ENCODE assay signal across 7 cellular contexts in the genomic region with DNA sequence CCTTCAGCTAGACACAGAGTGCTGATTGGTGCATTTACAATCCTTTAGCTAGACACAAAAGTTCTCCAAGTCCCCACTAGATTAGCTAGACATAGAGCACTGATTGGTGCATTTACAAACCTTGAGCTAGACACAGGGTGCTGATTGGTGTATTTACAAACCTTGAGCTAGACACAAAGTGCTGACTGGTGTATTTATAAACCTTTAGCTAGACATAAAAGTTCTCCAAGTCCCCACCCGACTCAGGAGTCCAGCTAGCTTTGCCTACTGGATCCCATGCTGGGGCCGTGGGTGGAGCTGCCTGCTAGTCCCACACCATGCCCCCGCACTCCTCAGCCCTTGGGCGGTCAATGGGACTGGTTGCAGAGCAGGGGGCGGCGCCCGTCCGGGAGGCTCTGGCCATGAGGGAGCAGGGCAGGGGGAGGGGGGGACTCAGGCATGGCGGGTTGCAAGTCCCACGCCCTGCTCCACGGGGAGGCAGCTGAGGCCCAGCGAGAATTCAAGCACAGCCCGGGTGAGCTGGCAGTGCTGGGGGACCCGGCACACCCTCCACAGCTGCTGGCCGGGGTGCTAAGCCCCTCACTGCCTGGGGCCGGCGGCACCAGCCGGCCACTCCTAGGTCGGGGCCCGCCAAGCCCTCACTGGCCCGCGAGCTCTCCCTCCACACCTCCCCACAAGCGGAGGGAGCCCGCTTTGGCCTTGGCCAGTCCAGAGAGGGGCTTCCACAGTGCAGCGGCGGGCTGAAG. TPM values are rescaled to one million over a fixed set of nuclear protein-coding genes. Genes with fewer than 3 reads are reported as not detected.
DNase-seq lines count a peak whose midpoint lies in the region; ATAC-seq, FAIRE-seq and TF ChIP-seq lines count a peak whose summit lies in the region.
"Not testable (repeated sequence)": the region's sequence is repeated elsewhere in the genome, so short reads cannot be mapped to it uniquely, and the experiment has no call there.

No MANE protein-coding gene starts in this region.

- dilution Hi-C loops in IMR-90 (cut with HindIII; ENCODE audit: low sequenced_read_pairs, unreplicated experiment), result loop anchor here (25.0 kb wide), 1 partner anchor 262 kb away; a partner anchor contains a TSS

- H3K14ac ChIP-seq in IMR-90 (replicated peaks; ENCODE audit: low read depth, low read length), result not testable (repeated sequence)

- not testable (repeated sequence) for H3K9me1 ChIP-seq in IMR-90 (ENCODE audit: insufficient read depth, low read length)

- not testable (repeated sequence) for FAIRE-seq in A549 (lab: Jason Lieb, UNC)

- CTCF ChIA-PET in A549 (lab: Yijun Ruan, JAX), result interaction anchor here (0.8 to 2.8 kb wide), 6 partner anchors 11 to 951 kb away, joined by 3 to 16 read pairs (median 4); a partner anchor contains a TSS
- CTCF ChIA-PET in IMR-90 (lab: Yijun Ruan, JAX), result not testable (repeated sequence)

- not testable (repeated sequence) for H2BK15ac ChIP-seq in IMR-90 (ENCODE audit: low read depth, low read length)

- not testable (repeated sequence) for H3K27me3 Mint-ChIP-seq in T-helper 17 cell; endodermal cell (ENCODE audit: insufficient read depth)

- not testable (repeated sequence) for H3K4me2 ChIP-seq in A549; IMR-90 (ENCODE audit: low read depth, low read length)

- not testable (repeated sequence) for H2AFZ ChIP-seq in IMR-90 (replicated peaks; ENCODE audit: low read length, poor library complexity)

- H3K4me1 ChIP-seq in A549 (peaks cover 26% of the 10 kb centered on the region), lower lobe of right lung (peaks cover 16% of the 10 kb centered on the region)
- H3K4me1 ChIP-seq in IMR-90 (ENCODE audit: control insufficient read depth, insufficient read depth, low read length); endodermal cell (ENCODE audit: control insufficient read depth, insufficient read depth, low read length): not testable (repeated sequence)

- POLR2A ChIA-PET in A549 (lab: Yijun Ruan, JAX), result interaction anchor here (1.1 kb wide), 1 partner anchor 16 kb away, joined by 4 read pairs; a partner anchor contains a TSS
- POLR2A ChIA-PET in IMR-90 (lab: Charles Lee; ENCODE audit: unreplicated experiment), result not testable (repeated sequence)

- not testable (repeated sequence) for H3K27me3 ChIP-seq in IMR-90 (ENCODE audit: control insufficient read depth, insufficient read depth, low read length); endodermal cell (ENCODE audit: control insufficient read depth, insufficient read depth, low read length, poor library complexity, severe bottlenecking); lower lobe of right lung (ENCODE audit: low read depth)

- not testable (repeated sequence) for H3K4ac ChIP-seq in IMR-90 (ENCODE audit: low read depth, low read length)

- H3K4me1 Mint-ChIP-seq in T-helper 17 cell, result peaks cover 50% of the 10 kb centered on the region
- H3K4me1 Mint-ChIP-seq in endodermal cell, result peaks cover 17% of the 10 kb centered on the region

- H3K4me3 Mint-ChIP-seq in T-helper 17 cell, endodermal cell: not testable (repeated sequence)

- not testable (repeated sequence) for H2AK9ac ChIP-seq in IMR-90 (replicated peaks; ENCODE audit: low read depth, low read length, poor library complexity)

- 94% methylated on average over 17 of the region's 26 CpGs for WGBS in A549 (ENCODE audit: missing lambda C conversion rate)
- 100% methylated on average over 7 of the region's 26 CpGs; no CpG with 5 or more reads in 1 of the 2 experiments for WGBS in IMR-90 (ENCODE audit: extremely low coverage in 2 of 2, insufficient read length in 1 of 2), 2 experiments
- 91 to 98% methylated on average over 9 to 26 of the region's 26 CpGs for WGBS in endodermal cell (ENCODE audit: insufficient coverage in 1 of 2, insufficient read length in 1 of 2), 2 experiments

- intact Hi-C loops in IMR-90 (cut with micrococcal nuclease), result not testable (repeated sequence)
- intact Hi-C loops in lower lobe of right lung (cut with DNase I), result loop anchor here (10.0 kb wide), 1 partner anchor 214 kb away; no protein-coding TSS in a partner anchor

- not testable (repeated sequence) for H3K56ac ChIP-seq in IMR-90 (ENCODE audit: extremely low read depth, insufficient read depth, low read length)

- not testable (repeated sequence) for H4K8ac ChIP-seq in IMR-90 (ENCODE audit: low read depth in 2 of 2, low read length in 2 of 2)

- not testable (repeated sequence) for H3K9me3 ChIP-seq in A549; IMR-90 (ENCODE audit: control insufficient read depth, insufficient read depth, low read length); T-helper 17 cell (ENCODE audit: control insufficient read depth, low read length, poor library complexity, severe bottlenecking); endodermal cell (ENCODE audit: control insufficient read depth, low read length); lower lobe of right lung

- H3K36me3 ChIP-seq in IMR-90 (ENCODE audit: control insufficient read depth, insufficient read depth, low read length) (peaks cover 15% of the 10 kb centered on the region), endodermal cell (ENCODE audit: control insufficient read depth, insufficient read depth, low read length) (peaks cover 19% of the 10 kb centered on the region), lower lobe of right lung (peaks cover 17% of the 10 kb centered on the region)

- in situ Hi-C loops in IMR-90 (cut with MboI; ENCODE audit: low sequenced_read_pairs), result not testable (repeated sequence)

- peak overlapping the region in 1 of 2 experiments; percentile 54; a peak in 2 of 6 replicates for H3K27ac ChIP-seq in A549
- not testable (repeated sequence) for H3K27ac ChIP-seq in IMR-90 (ENCODE audit: insufficient read depth, low read length); endodermal cell (ENCODE audit: low read depth, low read length); lower lobe of right lung

- H3K4me3 ChIP-seq in A549; IMR-90 (ENCODE audit: insufficient read depth, low read depth, low read length); endodermal cell (ENCODE audit: low read length); lower lobe of right lung: not testable (repeated sequence)

- H2BK20ac ChIP-seq in IMR-90 (ENCODE audit: low read depth, low read length), result not testable (repeated sequence)

- not testable (repeated sequence) for ATAC-seq in A549; IMR-90 (ENCODE audit: low read depth); T-helper 17 cell
- peak; percentile 7 to 42 for ATAC-seq in lower lobe of right lung

- H3K9ac ChIP-seq in IMR-90 (ENCODE audit: low read depth, low read length); endodermal cell (ENCODE audit: extremely low read depth, low read length, poor library complexity, severe bottlenecking): not testable (repeated sequence)

- DNase-seq in A549 (ENCODE audit: low read depth in 1 of 2, low spot score in 1 of 2); IMR-90; T-helper 17 cell; lower lobe of right lung: not testable (repeated sequence)
- DNase-seq in activated T-cell treated with anti-CD3 and anti-CD28 coated beads, Interleukin-2, amount 50 U/mL, for 1 hour, result peak; percentile 17
- DNase-seq in endodermal cell, result peak; percentile 57
- DNase-seq in stimulated activated CD8-positive, alpha-beta memory T cell treated with anti-CD3 and anti-CD28 coated beads, Interleukin-4, amount 100 ng/mL, for 48 hours, result peak; percentile 17

- not testable (repeated sequence) for TF ChIP-seq RAD21 in A549 (conservative IDR thresholded peaks at IDR 0.05 in 1 of 2, IDR thresholded peaks at IDR 0.05 in 1 of 2); IMR-90 (IDR thresholded peaks at IDR 0.05; ENCODE audit: low read length)

- not testable (repeated sequence) for H2BK120ac ChIP-seq in IMR-90 (ENCODE audit: low read depth, low read length)

- H3K79me1 ChIP-seq in IMR-90 (ENCODE audit: low read depth in 1 of 2, low read length in 2 of 2), result peaks cover 22 to 56% of the 10 kb centered on the region in 2 experiments

- H2AK5ac ChIP-seq in IMR-90 (ENCODE audit: low read depth, low read length), result not testable (repeated sequence)

- H4K5ac ChIP-seq in IMR-90 (ENCODE audit: low read depth, low read length), result not testable (repeated sequence)

- H2BK5ac ChIP-seq in IMR-90 (ENCODE audit: low read depth, low read length, poor library complexity, severe bottlenecking), result not testable (repeated sequence)

- not testable (repeated sequence) for H3K36me3 Mint-ChIP-seq in T-helper 17 cell (ENCODE audit: low read depth)
- H3K36me3 Mint-ChIP-seq in endodermal cell (ENCODE audit: low read depth), result peaks cover 75% of the 10 kb centered on the region

- peaks cover 26% of the 10 kb centered on the region for H4K20me1 ChIP-seq in IMR-90 (ENCODE audit: insufficient read depth, low read length)

- H3K18ac ChIP-seq in IMR-90 (ENCODE audit: low read depth, low read length), result not testable (repeated sequence)

- TF ChIP-seq CTCF in A549 (IDR thresholded peaks at IDR 0.05); IMR-90 (conservative IDR thresholded peaks at IDR 0.05; ENCODE audit: low read depth, low read length); endodermal cell (conservative IDR thresholded peaks at IDR 0.05); lower lobe of right lung (IDR thresholded peaks at IDR 0.05): not testable (repeated sequence)

- TF ChIP-seq POLR2A in A549 (IDR thresholded peaks at IDR 0.05; ENCODE audit: low read length); IMR-90 (IDR thresholded peaks at IDR 0.05; ENCODE audit: low read depth, low read length): not testable (repeated sequence)

- TF ChIP-seq EP300 in A549 (IDR thresholded peaks at IDR 0.05), result not testable (repeated sequence)

- not testable (repeated sequence) for H3K23ac ChIP-seq in IMR-90 (ENCODE audit: low read depth, low read length)

- not testable (repeated sequence) for H4K91ac ChIP-seq in IMR-90 (ENCODE audit: insufficient read depth, low read depth, low read length)

- H3K9me3 Mint-ChIP-seq in endodermal cell, result peaks cover 42% of the 10 kb centered on the region

- peak overlapping the region; percentile 79 for H3K27ac Mint-ChIP-seq in T-helper 17 cell
- H3K27ac Mint-ChIP-seq in endodermal cell, result not testable (repeated sequence)

- not testable (repeated sequence) for BruUV-seq in IMR-90 (replicated peaks; lab: Mats Ljungman, UMichigan)

RNA-seq across cellular contexts. Expression of a gene that starts 15.9 kb away (rescaled TPM):
- polyA plus RNA-seq in A549 (2011; rRNA removed), result 15.5 and 16.0 TPM in 2 replicates
- 13.3 and 15.5 TPM in 2 replicates for polyA plus RNA-seq in A549 (2012; cell fraction: cytosol; rRNA removed)
- polyA plus RNA-seq in A549 (2012; cell fraction: nucleus; rRNA removed), result 6.6 and 8.3 TPM in 2 replicates
- 23.5 to 27.6 TPM (median 25.2 TPM) in 3 replicates for polyA plus RNA-seq in A549 (2017; fragmentation: RNase III; extraction: RNeasy Plus Mini Kit Qiagen cat#74134 plus additional on column Dnase treatment)
- 21.8 and 26.0 TPM in 2 replicates for polyA minus RNA-seq in A549 (2011; rRNA and poly(A)+ RNA removed)
- total RNA-seq in IMR-90 (2012; rRNA removed), result 10.2 and 12.2 TPM in 2 replicates
- 7.2 and 8.6 TPM in 2 replicates for polyA plus RNA-seq in IMR-90 (2012; rRNA removed)
- polyA plus RNA-seq in IMR-90 (2012; cell fraction: cytosol; rRNA removed), result 10.9 and 17.8 TPM in 2 replicates
- polyA plus RNA-seq in IMR-90 (2012; cell fraction: nucleus; rRNA removed; ENCODE audit: low replicate concordance), result 3.6 and 4.0 TPM in 2 replicates
- total RNA-seq in T-helper 17 cell, result 10 to 100 TPM; 23.2 to 24.5 TPM
- 10 to 100 TPM; 16.2 to 19.3 TPM for total RNA-seq in endodermal cell
- 14.1 TPM for polyA plus RNA-seq in endodermal cell (2013, experiment 1 of 2)
- 17.1 TPM for polyA plus RNA-seq in endodermal cell (2013, experiment 2 of 2)
- 12.7 TPM for total RNA-seq in lower lobe of right lung

RNA-seq across cellular contexts. Expression of a gene that starts 16.2 kb away (rescaled TPM):
- polyA plus RNA-seq in A549 (2011; rRNA removed) (52.0 and 74.9 TPM in 2 replicates), A549 (2017; fragmentation: RNase III; extraction: RNeasy Plus Mini Kit Qiagen cat#74134 plus additional on column Dnase treatment) (28.5 to 31.0 TPM (median 29.3 TPM) in 3 replicates), IMR-90 (2012; rRNA removed) (7.6 and 8.3 TPM in 2 replicates)
- polyA plus RNA-seq in A549 (2012; cell fraction: cytosol; rRNA removed), result 10.5 and 13.0 TPM in 2 replicates
- polyA plus RNA-seq in A549 (2012; cell fraction: nucleus; rRNA removed), result 15.4 and 18.5 TPM in 2 replicates
- polyA minus RNA-seq in A549 (2011; rRNA and poly(A)+ RNA removed), result 45.2 and 59.6 TPM in 2 replicates
- total RNA-seq in IMR-90 (2012; rRNA removed) (17.0 and 30.8 TPM in 2 replicates), T-helper 17 cell (10 to 100 TPM; 57.7 to 68.3 TPM), endodermal cell (10 to 100 TPM; 68.4 to 85.3 TPM), lower lobe of right lung (21.8 TPM)
- polyA plus RNA-seq in IMR-90 (2012; cell fraction: cytosol; rRNA removed), result 1.4 and 1.9 TPM in 2 replicates
- polyA plus RNA-seq in IMR-90 (2012; cell fraction: nucleus; rRNA removed; ENCODE audit: low replicate concordance), result 4.3 and 23.9 TPM in 2 replicates
- polyA plus RNA-seq in endodermal cell (2013, experiment 1 of 2), result 50.8 TPM
- 62.6 TPM for polyA plus RNA-seq in endodermal cell (2013, experiment 2 of 2)

RNA-seq across cellular contexts. Expression of a gene that starts 22.5 kb away (rescaled TPM):
- 249 and 329 TPM in 2 replicates for polyA plus RNA-seq in A549 (2011; rRNA removed)
- 130 and 131 TPM in 2 replicates for polyA plus RNA-seq in A549 (2012; cell fraction: cytosol; rRNA removed)
- polyA plus RNA-seq in A549 (2012; cell fraction: nucleus; rRNA removed), result 33.2 and 39.8 TPM in 2 replicates
- 146 to 167 TPM (median 157 TPM) in 3 replicates for polyA plus RNA-seq in A549 (2017; fragmentation: RNase III; extraction: RNeasy Plus Mini Kit Qiagen cat#74134 plus additional on column Dnase treatment)
- polyA minus RNA-seq in A549 (2011; rRNA and poly(A)+ RNA removed), result 83.2 and 84.7 TPM in 2 replicates
- total RNA-seq in IMR-90 (2012; rRNA removed), result 137 and 265 TPM in 2 replicates
- 261 and 293 TPM in 2 replicates for polyA plus RNA-seq in IMR-90 (2012; rRNA removed)
- polyA plus RNA-seq in IMR-90 (2012; cell fraction: cytosol; rRNA removed), result 96.9 and 101 TPM in 2 replicates
- 25.9 and 84.0 TPM in 2 replicates for polyA plus RNA-seq in IMR-90 (2012; cell fraction: nucleus; rRNA removed; ENCODE audit: low replicate concordance)
- 10 to 100 TPM in 1 of 2 donors, 1 to 10 TPM in 1; 6.3 to 21.4 TPM for total RNA-seq in T-helper 17 cell
- total RNA-seq in endodermal cell, result 100 to 1,000 TPM; 102 to 127 TPM
- 197 TPM for polyA plus RNA-seq in endodermal cell (2013, experiment 1 of 2)
- polyA plus RNA-seq in endodermal cell (2013, experiment 2 of 2), result 198 TPM
- total RNA-seq in lower lobe of right lung, result 83.5 TPM
